Comparison of ENCODE assay signal across 23 cellular contexts in genomic region chr6:135266675-135267074, GRCh38.
A peak's percentile ranks its signal among the peaks of the same experiment; 100 is the strongest.
DNase-seq lines count a peak whose midpoint lies in the region; ATAC-seq, FAIRE-seq and TF ChIP-seq lines count a peak whose summit lies in the region.
"Had no signal": no experiment of that assay in that cellular context is flagged by ENCODE, and none has a peak within 500 bp of the region (broad histone marks: within the 10 kb centered on the region; RNA-seq: fewer than 3 reads in every experiment).

No MANE protein-coding gene starts in this region.

- H3K9me3 ChIP-seq in HepG2 (ENCODE audit: low read length) (no peaks in the 10 kb centered on the region), right lobe of liver (no peaks in the 10 kb centered on the region)
- H3K9me3 ChIP-seq: A549, esophagus squamous epithelium, prostate gland, SJSA1 had no signal

- H3K36me3 ChIP-seq in HepG2 (replicated peaks in 1 of 2; ENCODE audit: control insufficient read depth in 1 of 2, insufficient read depth in 2 of 2, low read length in 2 of 2) (no peaks in the 10 kb centered on the region), right lobe of liver (no peaks in the 10 kb centered on the region)
- H3K36me3 ChIP-seq: esophagus squamous epithelium, prostate gland, SJSA1 had no signal

- H3K36me3 Mint-ChIP-seq in glutamatergic neuron (ENCODE audit: unreplicated experiment), result no peaks in the 10 kb centered on the region
- H3K36me3 Mint-ChIP-seq: activated naive CD4-positive, alpha-beta T cell treated with anti-CD3 and anti-CD28 coated beads, Interleukin-2, amount 50 U/mL, for 72 hours; CD14-positive monocyte had no signal

- ATAC-seq in HepG2 (no peak), right lobe of liver (no peak), GM21528 (IDR thresholded peaks at IDR 0.05; ENCODE audit: low FRiP score, unreplicated experiment) (no peak), GM18519 (IDR thresholded peaks at IDR 0.05; ENCODE audit: low FRiP score, unreplicated experiment) (no peak)
- ATAC-seq: A549; activated CD4-positive, CD25-positive, alpha-beta regulatory T cell treated with anti-CD3 and anti-CD28 coated beads, Interleukin-2, amount 50 U/mL, for 24 hours; activated naive CD4-positive, alpha-beta T cell treated with anti-CD3 and anti-CD28 coated beads, Interleukin-2, amount 50 U/mL, for 72 hours had no signal

- no peaks in the 10 kb centered on the region for H4K20me1 ChIP-seq in HepG2 (ENCODE audit: insufficient read depth, low read length)

- H3K27me3 ChIP-seq in HepG2 (ENCODE audit: control insufficient read depth in 1 of 2, insufficient read depth in 2 of 2, low read length in 2 of 2) (peaks cover 0 to 8% of the 10 kb centered on the region in 2 experiments; a peak in 2 of 5 replicates), right lobe of liver (no peaks in the 10 kb centered on the region)
- H3K27me3 ChIP-seq: esophagus squamous epithelium, SJSA1 had no signal

- H3K79me2 ChIP-seq in HepG2 (ENCODE audit: insufficient read depth, low read length), result no peaks in the 10 kb centered on the region

- no peak overlapping the region for H3K27ac ChIP-seq in HepG2 (ENCODE audit: extremely low read length, insufficient read depth, low read length)
- no peak overlapping the region for H3K27ac ChIP-seq in right lobe of liver
- peak overlapping the region; percentile 80 for H3K27ac ChIP-seq in VCaP
- H3K27ac ChIP-seq: A549, prostate gland, SJSA1, skin epidermis had no signal

- H3K9me3 Mint-ChIP-seq in glutamatergic neuron (ENCODE audit: unreplicated experiment), result no peaks in the 10 kb centered on the region
- H3K9me3 Mint-ChIP-seq: activated naive CD4-positive, alpha-beta T cell treated with anti-CD3 and anti-CD28 coated beads, Interleukin-2, amount 50 U/mL, for 72 hours; CD14-positive monocyte; T-helper 2 cell treated with Interferon-gamma antibody and Interleukin-4, amounts not matched to agents 5 μg/mL and 100 μg/mL, for 36 hours had no signal

- H3K4me1 ChIP-seq in HepG2 (ENCODE audit: insufficient read depth, low read length), result peaks cover 35% of the 10 kb centered on the region
- no peaks in the 10 kb centered on the region for H3K4me1 ChIP-seq in right lobe of liver
- H3K4me1 ChIP-seq: A549, SJSA1 had no signal

- no TSS peak for BruUV-seq in HepG2 (replicated peaks; lab: Mats Ljungman, UMichigan)

- no peak for DNase-seq in HepG2 (ENCODE audit: low spot score)
- no peak for DNase-seq in right lobe of liver
- DNase-seq in NCI-H345 (lab: John Stamatoyannopoulos, UW), result peak; percentile 42
- DNase-seq in T1000 (lab: John Stamatoyannopoulos, UW), result no peak
- no peak for DNase-seq in glutamatergic neuron
- DNase-seq: activated T-cell treated with anti-CD3 and anti-CD28 coated beads, Interleukin-2, amount 50 U/mL, for 48 hours; cerebellar nuclear complex; effector CD8-positive, alpha-beta T cell; esophagus squamous epithelium; KG1; nephron progenitor cell; stimulated activated CD4-positive, alpha-beta T cell treated with anti-CD3 and anti-CD28 coated beads, Interleukin-2, amount 100 ng/mL, for 48 hours had no signal

- TF ChIP-seq EP300 in HepG2 (IDR thresholded peaks at IDR 0.05; ENCODE audit: low read depth in 2 of 2, low read length in 2 of 2) (no peak), HepG2 (CRISPR knock-in tag; IDR thresholded peaks at IDR 0.05; ENCODE audit: borderline replicate concordance) (no peak)

- H2AFZ ChIP-seq in HepG2 (ENCODE audit: low read length), result no peak overlapping the region

- no peak for TF ChIP-seq RAD21 in HepG2 (CRISPR knock-in tag; IDR thresholded peaks at IDR 0.05)

- H3K9ac ChIP-seq in HepG2 (ENCODE audit: insufficient read depth, low read depth, low read length), result no peak overlapping the region

- H3K4me3 ChIP-seq in HepG2 (replicated peaks in 1 of 3; ENCODE audit: insufficient read depth in 1 of 3, low read depth in 2 of 3, low read length in 3 of 3), result no peak overlapping the region
- no peak overlapping the region for H3K4me3 ChIP-seq in right lobe of liver
- H3K4me3 ChIP-seq: A549, esophagus squamous epithelium, prostate gland, SJSA1, skin epidermis had no signal

- no peak for TF ChIP-seq POLR2A in HepG2 (IDR thresholded peaks at IDR 0.05; ENCODE audit: insufficient read depth in 1 of 2, low read depth in 2 of 2, low read length in 2 of 2)
- TF ChIP-seq POLR2A in right lobe of liver (IDR thresholded peaks at IDR 0.05), result no peak

- POLR2A ChIA-PET in HepG2 (lab: Yijun Ruan, JAX), result no interaction called here

- no peak overlapping the region for H3K4me3 Mint-ChIP-seq in glutamatergic neuron (ENCODE audit: unreplicated experiment)
- H3K4me3 Mint-ChIP-seq: CD14-positive monocyte; nephron progenitor cell; T-helper 2 cell treated with Interferon-gamma antibody and Interleukin-4, amounts not matched to agents 5 μg/mL and 100 μg/mL, for 36 hours had no signal

- in situ Hi-C loops in HepG2 (cut with HindIII; ENCODE audit: extremely low pct_ligation_motif_present, low pct_unique_long_range_greater_than_20kb), result no loop called here

- no peaks in the 10 kb centered on the region for H3K4me1 Mint-ChIP-seq in glutamatergic neuron (ENCODE audit: low read depth, unreplicated experiment)

- CTCF ChIA-PET in HepG2 (lab: Yijun Ruan, JAX; ENCODE audit: low intra/inter-chr PET ratio, low total read pairs), result no interaction called here

- intact Hi-C loops in HepG2 (cut with micrococcal nuclease; ENCODE audit: unreplicated experiment) (no loop called here), right lobe of liver (cut with DNase I) (no loop called here)

- no peak overlapping the region for H3K27ac Mint-ChIP-seq in glutamatergic neuron (ENCODE audit: unreplicated experiment)
- H3K27ac Mint-ChIP-seq: activated naive CD4-positive, alpha-beta T cell treated with anti-CD3 and anti-CD28 coated beads, Interleukin-2, amount 50 U/mL, for 72 hours; CD14-positive monocyte; nephron progenitor cell; T-helper 2 cell treated with Interferon-gamma antibody and Interleukin-4, amounts not matched to agents 5 μg/mL and 100 μg/mL, for 36 hours had no signal

- no peaks in the 10 kb centered on the region for H3K27me3 Mint-ChIP-seq in glutamatergic neuron (ENCODE audit: unreplicated experiment)

- 0 out of 2 replicates have a peak overlapping the region, but pooled peaks have one; percentile 20 for H3K4me2 ChIP-seq in HepG2 (ENCODE audit: low read depth, low read length)
- H3K4me2 ChIP-seq: A549 had no signal

- no peak for FAIRE-seq in HepG2 (lab: Jason Lieb, UNC)
- FAIRE-seq: A549 had no signal

- WGBS in HepG2 (ENCODE audit: low lambda C conversion rate), result 46% methylated on average over 8 of the region's 8 CpGs
- WGBS in right lobe of liver (ENCODE audit: insufficient coverage, low coverage, low lambda C conversion rate, missing lambda C conversion rate), result 83% methylated on average over 6 of the region's 8 CpGs

- TF ChIP-seq CTCF in HepG2 (CRISPR knock-in tag; IDR thresholded peaks at IDR 0.05) (no peak), right lobe of liver (IDR thresholded peaks at IDR 0.05) (no peak), VCaP (conservative IDR thresholded peaks at IDR 0.05) (no peak), glutamatergic neuron (IDR thresholded peaks at IDR 0.05; ENCODE audit: partially characterized antibody, unreplicated experiment) (no peak)

TF ChIP-seq in HepG2, 621 proteins besides CTCF, POLR2A, EP300 and RAD21:
- TF ChIP-seq MBNL3 (CRISPR knock-in tag; conservative IDR thresholded peaks at IDR 0.05) (no peak), MIXL1 (CRISPR knock-in tag; IDR thresholded peaks at IDR 0.05) (no peak), GLMP (CRISPR knock-in tag; IDR thresholded peaks at IDR 0.05; ENCODE audit: borderline replicate concordance) (no peak), TEAD2 (CRISPR knock-in tag; IDR thresholded peaks at IDR 0.05) (no peak), TMF1 (CRISPR knock-in tag; IDR thresholded peaks at IDR 0.05; ENCODE audit: low read depth) (no peak), ARNT2 (CRISPR knock-in tag; IDR thresholded peaks at IDR 0.05; ENCODE audit: low read depth) (no peak), RCOR2 (CRISPR knock-in tag; IDR thresholded peaks at IDR 0.05) (no peak)
